ENCODE assay signal across 9 cellular contexts in genomic region chr12:388012-388411, GRCh38. TPM values are rescaled to one million over a fixed set of nuclear protein-coding genes. Genes with fewer than 3 reads are reported as not detected.
DNase-seq lines count a peak whose midpoint lies in the region; ATAC-seq and TF ChIP-seq lines count a peak whose summit lies in the region.
"Had no signal": no experiment of that assay in that cellular context is flagged by ENCODE, and none has a peak within 500 bp of the region (broad histone marks: within the 10 kb centered on the region; RNA-seq: fewer than 3 reads in every experiment).

No MANE protein-coding gene starts in this region.

- intact Hi-C loops in mammary epithelial cell (cut with micrococcal nuclease) = no loop called here
- intact Hi-C loops in mucosa of descending colon (cut with DNase I, micrococcal nuclease) = no loop called here

- H3K36me3 ChIP-seq in mammary epithelial cell (ENCODE audit: insufficient read depth, low read length) (peaks cover 5% of the 10 kb centered on the region), mucosa of descending colon (ENCODE audit: low read depth) (peaks cover 4% of the 10 kb centered on the region)

- in situ Hi-C loops in mammary epithelial cell (cut with MboI; ENCODE audit: low sequenced_read_pairs in 2 of 2) = no loop called here

- peaks cover 45% of the 10 kb centered on the region for H3K4me1 Mint-ChIP-seq in stimulated activated naive CD8-positive, alpha-beta T cell treated with anti-CD3 and anti-CD28 coated beads, Interleukin-15, Interleukin-2, amounts not matched to agents 100 ng/mL and 50 ng/mL, for 24 hours (ENCODE audit: low read depth)

- H4K20me1 ChIP-seq in mammary epithelial cell (ENCODE audit: insufficient read depth, low read length) = no peaks in the 10 kb centered on the region

- peaks cover 30% of the 10 kb centered on the region for H3K36me3 Mint-ChIP-seq in stimulated activated naive CD8-positive, alpha-beta T cell treated with anti-CD3 and anti-CD28 coated beads, Interleukin-15, Interleukin-2, amounts not matched to agents 100 ng/mL and 50 ng/mL, for 24 hours (ENCODE audit: low read depth)

- H3K4me3 ChIP-seq in mammary epithelial cell (replicated peaks in 1 of 3; ENCODE audit: insufficient read depth in 1 of 3, low read depth in 2 of 3, low read length in 3 of 3) (peak overlapping the region; percentile 73 to 96 (median 83)), mucosa of descending colon (peak overlapping the region; percentile 59)

- H3K27me3 Mint-ChIP-seq in stimulated activated naive CD8-positive, alpha-beta T cell treated with anti-CD3 and anti-CD28 coated beads, Interleukin-15, Interleukin-2, amounts not matched to agents 100 ng/mL and 50 ng/mL, for 24 hours = no peaks in the 10 kb centered on the region

- peak overlapping the region; percentile 90 for H3K9ac ChIP-seq in mammary epithelial cell (ENCODE audit: insufficient read depth, low read length)

- H3K27me3 ChIP-seq in mammary epithelial cell (ENCODE audit: insufficient read depth, low read length) = no peaks in the 10 kb centered on the region

- BruUV-seq in mammary epithelial cell (replicated peaks; lab: Mats Ljungman, UMichigan) = no TSS peak

- CTCF ChIA-PET in mammary epithelial cell (lab: Charles Lee; ENCODE audit: low non-redundant PET) = no interaction called here

- peak overlapping the region; percentile 98 for H3K27ac Mint-ChIP-seq in stimulated activated naive CD8-positive, alpha-beta T cell treated with anti-CD3 and anti-CD28 coated beads, Interleukin-15, Interleukin-2, amounts not matched to agents 100 ng/mL and 50 ng/mL, for 24 hours

- TF ChIP-seq CTCF in mammary epithelial cell (conservative IDR thresholded peaks at IDR 0.05 in 1 of 2, IDR thresholded peaks at IDR 0.05 in 1 of 2; ENCODE audit: extremely low read depth in 1 of 2, insufficient read depth in 1 of 2, low read depth in 1 of 2, low read length in 2 of 2) = no peak
- TF ChIP-seq CTCF in mucosa of descending colon (IDR thresholded peaks at IDR 0.05) = no peak

- peaks cover 61% of the 10 kb centered on the region for H3K79me2 ChIP-seq in mammary epithelial cell (ENCODE audit: insufficient read depth, low read length)

- DNase-seq in stimulated activated naive CD8-positive, alpha-beta T cell treated with anti-CD3 and anti-CD28 coated beads, Interleukin-15, Interleukin-2, amounts not matched to agents 100 U/mL and 50 U/mL, for 24 hours = no peak
- DNase-seq in mammary epithelial cell = no peak
- DNase-seq in mucosa of descending colon = no peak
- no peak for DNase-seq in middle frontal gyrus (ENCODE audit: extremely low spot score, low spot score)
- no peak for DNase-seq in NCI-H2081 treated with DMSO at 0.1 percent for 48 hours (lab: John Stamatoyannopoulos, UW)
- no peak for DNase-seq in stimulated activated CD4-positive, alpha-beta T cell treated with anti-CD3 and anti-CD28 coated beads, Interleukin-4, amount 100 ng/mL, for 4 hours
- no peak for DNase-seq in NCI-H2171 (lab: John Stamatoyannopoulos, UW)
- DNase-seq: NCI-H1436 had no signal

- H3K9me3 ChIP-seq in mammary epithelial cell (replicated peaks; ENCODE audit: insufficient read depth, low read length) (no peaks in the 10 kb centered on the region), mucosa of descending colon (no peaks in the 10 kb centered on the region)

- peak overlapping the region; percentile 98 for H3K4me2 ChIP-seq in mammary epithelial cell (ENCODE audit: insufficient read depth, low read depth, low read length)

- no peak overlapping the region for H2AFZ ChIP-seq in mammary epithelial cell (ENCODE audit: low read depth, low read length)

- H3K27ac ChIP-seq in mammary epithelial cell (ENCODE audit: insufficient read depth, low read depth, low read length) = peak overlapping the region; percentile 89

- H3K4me3 Mint-ChIP-seq in stimulated activated naive CD8-positive, alpha-beta T cell treated with anti-CD3 and anti-CD28 coated beads, Interleukin-15, Interleukin-2, amounts not matched to agents 100 ng/mL and 50 ng/mL, for 24 hours = peak overlapping the region; percentile 97

- H3K9me3 Mint-ChIP-seq in stimulated activated naive CD8-positive, alpha-beta T cell treated with anti-CD3 and anti-CD28 coated beads, Interleukin-15, Interleukin-2, amounts not matched to agents 100 ng/mL and 50 ng/mL, for 24 hours = no peaks in the 10 kb centered on the region

- ATAC-seq in stimulated activated naive CD8-positive, alpha-beta T cell treated with anti-CD3 and anti-CD28 coated beads, Interleukin-15, Interleukin-2, amounts not matched to agents 100 U/mL and 50 U/mL, for 24 hours = no peak
- ATAC-seq in mucosa of descending colon = no peak

- H3K4me1 ChIP-seq in mammary epithelial cell (ENCODE audit: insufficient read depth, low read length) = peaks cover 19% of the 10 kb centered on the region
- peaks cover 21% of the 10 kb centered on the region for H3K4me1 ChIP-seq in mucosa of descending colon (ENCODE audit: low read depth)

- dilution Hi-C loops in mammary epithelial cell (cut with HindIII; ENCODE audit: low sequenced_read_pairs) = no loop called here

- WGBS in mammary epithelial cell (ENCODE audit: low coverage, missing lambda C conversion rate) = 0% methylated on average over 2 of the region's 2 CpGs

RNA-seq across cellular contexts. Expression of gene KDM5A, which starts 1.1 kb away (rescaled TPM):
- total RNA-seq in mammary epithelial cell = 10 to 100 TPM; 50.5 to 52.4 TPM
- 17.5 TPM for polyA plus RNA-seq in mammary epithelial cell
- polyA minus RNA-seq in mammary epithelial cell = 51.1 TPM
- total RNA-seq in mucosa of descending colon = 10 to 100 TPM; 54.6 to 76.2 (median 74.9) TPM

RNA-seq across cellular contexts. Expression of gene CCDC77, which starts 13.4 kb away (rescaled TPM):
- 1 to 10 TPM; 5.3 to 8.8 TPM for total RNA-seq in mammary epithelial cell
- 4.9 TPM for polyA plus RNA-seq in mammary epithelial cell
- polyA minus RNA-seq in mammary epithelial cell = not detected
- 1 to 10 TPM; 8.2 to 8.5 (median 8.4) TPM for total RNA-seq in mucosa of descending colon
